ENCODE assay signal across 8 cellular contexts in the genomic region with DNA sequence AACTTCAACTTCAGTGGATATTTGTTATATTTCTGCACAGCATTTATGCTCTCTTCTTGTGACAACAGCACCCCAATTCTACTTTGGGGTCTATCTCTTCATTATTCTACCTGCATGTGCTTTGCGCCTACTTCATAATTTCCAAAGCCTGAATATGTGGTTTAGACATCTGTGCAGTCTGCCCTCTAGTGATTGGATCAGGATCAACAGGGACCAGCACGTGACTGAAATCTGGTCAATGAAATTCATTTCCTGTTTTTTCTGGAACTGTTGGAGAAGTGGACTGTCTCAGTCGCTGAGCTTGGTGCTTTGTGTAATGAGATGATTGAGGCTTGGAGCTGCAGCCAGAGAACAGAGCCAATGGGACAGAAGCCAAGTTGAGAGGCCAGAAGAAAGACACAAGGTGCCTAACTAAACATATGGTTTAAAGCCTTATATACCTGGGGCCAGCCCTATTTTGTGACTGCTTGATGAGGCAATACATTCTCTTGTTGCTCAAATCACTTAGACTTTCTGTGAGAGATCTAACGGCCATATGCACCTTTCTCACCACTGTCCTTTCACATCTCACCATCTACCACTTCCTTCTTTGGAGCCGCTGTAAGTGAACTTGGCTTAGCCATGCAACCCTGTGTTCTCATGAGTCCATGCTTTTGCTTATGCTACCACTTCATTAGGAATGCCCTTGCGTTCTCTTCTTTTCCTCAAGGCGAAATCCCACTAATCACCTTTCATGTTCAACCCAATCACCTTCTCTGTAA.
DNase-seq lines count a peak whose midpoint lies in the region; TF ChIP-seq lines count a peak whose summit lies in the region.

No MANE protein-coding gene starts in this region.

- H3K36me3 ChIP-seq in adrenal gland (replicated peaks in 1 of 2), result no peaks in the 10 kb centered on the region
- no peaks in the 10 kb centered on the region for H3K36me3 ChIP-seq in colonic mucosa

- no peak overlapping the region for H3K27ac Mint-ChIP-seq in nephron

- no peaks in the 10 kb centered on the region for H3K36me3 Mint-ChIP-seq in nephron (ENCODE audit: low read depth)

- TF ChIP-seq POLR2A in adrenal gland (IDR thresholded peaks at IDR 0.05), result no peak

- intact Hi-C loops in adrenal gland (cut with DNase I) (no loop called here), colonic mucosa (cut with DNase I) (no loop called here)

- H3K27me3 Mint-ChIP-seq in nephron (ENCODE audit: low read depth), result no peaks in the 10 kb centered on the region

- H3K4me1 ChIP-seq in adrenal gland (replicated peaks in 1 of 2) (no peaks in the 10 kb centered on the region), colonic mucosa (no peaks in the 10 kb centered on the region)

- H3K4me3 ChIP-seq in LNCaP clone FGC (ENCODE audit: low read depth, low read length), result no peak overlapping the region
- H3K4me3 ChIP-seq in adrenal gland, result no peak overlapping the region
- H3K4me3 ChIP-seq in colonic mucosa, result no peak overlapping the region

- peaks cover 4% of the 10 kb centered on the region for H3K4me1 Mint-ChIP-seq in nephron

- no peaks in the 10 kb centered on the region for H3K9me3 Mint-ChIP-seq in nephron

- H3K9ac ChIP-seq in colonic mucosa (ENCODE audit: low read depth in 2 of 2, low read length in 2 of 2), result no peak overlapping the region

- H3K27me3 ChIP-seq in adrenal gland (no peaks in the 10 kb centered on the region), colonic mucosa (no peaks in the 10 kb centered on the region)

- TF ChIP-seq CTCF in LNCaP clone FGC (IDR thresholded peaks at IDR 0.05; ENCODE audit: control insufficient read depth, extremely low read depth, insufficient read depth), result peak; percentile 31
- peak in 5 of 6 experiments; percentile 8 to 36 (median 32) for TF ChIP-seq CTCF in adrenal gland (IDR thresholded peaks at IDR 0.05)
- peak in 2 of 3 experiments; percentile 16 to 32 for TF ChIP-seq CTCF in nephron (IDR thresholded peaks at IDR 0.05; ENCODE audit: unreplicated experiment in 3 of 3)
- TF ChIP-seq CTCF in colonic mucosa (IDR thresholded peaks at IDR 0.05), result no peak

- peak; percentile 6 for DNase-seq in stimulated activated CD4-positive, alpha-beta T cell treated with anti-CD3 and anti-CD28 coated beads, Interleukin-15, amount 100 ng/mL, for 24 hours
- DNase-seq in stimulated activated CD4-positive, alpha-beta T cell treated with anti-CD3 and anti-CD28 coated beads, Interleukin-2, amount 100 ng/mL, for 48 hours, result no peak
- DNase-seq in LNCaP clone FGC (ENCODE audit: low read depth) (peak; percentile 21), adrenal gland (peak in 3 of 7 donors; percentile 11 to 28 (median 28)), middle frontal gyrus (ENCODE audit: extremely low spot score, low spot score) (no peak), colonic mucosa (no peak), midbrain (lab: John Stamatoyannopoulos, UW) (no peak)

- H3K9me3 ChIP-seq in adrenal gland (replicated peaks in 1 of 3) (no peaks in the 10 kb centered on the region), colonic mucosa (no peaks in the 10 kb centered on the region)

- 71 to 75% (median 74%) methylated on average over 7 of the region's 7 CpGs for WGBS in adrenal gland, 4 donors

- H3K27ac ChIP-seq in adrenal gland, result no peak overlapping the region
- H3K27ac ChIP-seq in colonic mucosa, result no peak overlapping the region

- no peak overlapping the region for H3K4me3 Mint-ChIP-seq in nephron

Comparison
In these comparisons a context has a peak if more than half of its experiments do, and no peak if none do; other contexts are left out.
1. DNase-seq: peak in stimulated activated CD4-positive, alpha-beta T cell treated with anti-CD3 and anti-CD28 coated beads, Interleukin-15, amount 100 ng/mL, for 24 hours (single experiment) and LNCaP clone FGC (single experiment); none in stimulated activated CD4-positive, alpha-beta T cell treated with anti-CD3 and anti-CD28 coated beads, Interleukin-2, amount 100 ng/mL, for 48 hours (0 of 2), middle frontal gyrus (single experiment), colonic mucosa (single experiment) and midbrain (single experiment).